In the genomic region with DNA sequence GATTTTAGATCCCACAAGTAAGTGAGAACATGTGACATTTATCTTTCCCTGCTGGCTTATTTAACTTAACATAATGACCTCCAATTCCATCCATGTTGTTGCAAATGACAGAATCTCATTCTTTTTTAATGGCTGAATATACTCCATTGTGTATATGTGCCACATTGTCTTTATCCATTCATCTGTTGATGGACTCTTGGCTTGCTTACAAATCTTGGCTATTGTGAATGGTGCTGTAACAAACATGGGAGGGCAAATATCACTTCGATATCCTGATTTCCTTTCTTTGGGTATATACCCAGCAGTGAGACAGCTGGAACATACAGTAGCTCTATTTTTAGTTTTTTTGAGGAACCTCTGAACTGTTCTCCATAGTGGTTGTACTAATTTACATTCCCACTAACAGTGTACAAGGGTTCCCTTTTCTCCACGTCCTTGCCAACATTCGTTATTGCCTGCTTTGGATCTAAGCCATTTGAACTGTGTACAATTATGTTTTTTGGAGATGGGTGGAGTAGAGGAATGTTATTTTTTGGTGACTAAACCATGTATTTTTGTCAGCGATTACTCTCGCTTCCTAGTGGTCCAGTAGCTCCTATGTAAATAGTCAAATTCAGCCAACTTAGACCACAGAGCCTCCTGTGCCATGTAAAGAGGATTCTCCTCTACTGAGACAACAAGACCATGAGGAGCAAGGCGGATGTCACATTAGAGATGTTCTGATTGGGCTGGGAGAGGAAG, we compare ENCODE assay signal across 16 cellular contexts.
DNase-seq lines count a peak whose midpoint lies in the region; ATAC-seq and TF ChIP-seq lines count a peak whose summit lies in the region.
"Had no signal": no experiment of that assay in that cellular context is flagged by ENCODE, and none has a peak within 500 bp of the region (broad histone marks: within the 10 kb centered on the region; RNA-seq: fewer than 3 reads in every experiment).

No MANE protein-coding gene starts in this region.

- peak overlapping the region; percentile 50 for H3K27ac ChIP-seq in PC-3 (ENCODE audit: low read length)

- H3K27me3 ChIP-seq in PC-3 (ENCODE audit: low read length): no peaks in the 10 kb centered on the region

- H3K4me2 ChIP-seq in PC-3 (ENCODE audit: low read length): peak overlapping the region; percentile 43

- intact Hi-C loops in PC-3 (cut with micrococcal nuclease): loop anchor here (10.0 kb wide), 1 partner anchor 60 kb away; the partner anchor contains the start of gene TNFSF15

- H3K4me3 Mint-ChIP-seq in mesothelial cell of epicardium: no peak overlapping the region
- H3K4me3 Mint-ChIP-seq: activated B cell treated with CpG ODN at 0.5 μM for 24 hours, natural killer cell had no signal

- H3K4me3 ChIP-seq in AG10803 (ENCODE audit: low read length) (no peak overlapping the region), PC-3 (ENCODE audit: low read length) (no peak overlapping the region), fibroblast of the aortic adventitia (ENCODE audit: low read depth, low read length) (no peak overlapping the region)

- ATAC-seq in PC-3 (peak; percentile 83), GM18858 (IDR thresholded peaks at IDR 0.05; ENCODE audit: unreplicated experiment) (no peak)
- ATAC-seq: natural killer cell, SK-N-SH treated with all-trans-retinoic acid at 6 μM for 48 hours had no signal

- no peaks in the 10 kb centered on the region for H4K20me1 ChIP-seq in PC-3 (ENCODE audit: low read length)

- peaks cover 7% of the 10 kb centered on the region for H3K4me1 Mint-ChIP-seq in mesothelial cell of epicardium
- H3K4me1 Mint-ChIP-seq: activated B cell treated with CpG ODN at 0.5 μM for 24 hours, natural killer cell had no signal

- no peaks in the 10 kb centered on the region for H3F3A ChIP-seq in PC-3 (ENCODE audit: low read length, unreplicated experiment)

- no peaks in the 10 kb centered on the region for H3K36me3 Mint-ChIP-seq in mesothelial cell of epicardium
- H3K36me3 Mint-ChIP-seq: natural killer cell had no signal

- no peaks in the 10 kb centered on the region for H3K9me2 ChIP-seq in PC-3 (replicated peaks; ENCODE audit: low read length)

- peaks cover 25% of the 10 kb centered on the region for H3K4me1 ChIP-seq in PC-3 (ENCODE audit: insufficient read depth, low read length)

- H3K27ac Mint-ChIP-seq in mesothelial cell of epicardium: no peak overlapping the region
- H3K27ac Mint-ChIP-seq: activated B cell treated with CpG ODN at 0.5 μM for 24 hours, CD14-positive monocyte, natural killer cell had no signal

- H2AFZ ChIP-seq in PC-3 (ENCODE audit: low read length): no peak overlapping the region

- no peak overlapping the region for H3K9ac ChIP-seq in PC-3 (ENCODE audit: low read length)

- no peaks in the 10 kb centered on the region for H3K27me3 Mint-ChIP-seq in mesothelial cell of epicardium (ENCODE audit: low read depth)

- TF ChIP-seq CTCF in AG10803 (conservative IDR thresholded peaks at IDR 0.05; ENCODE audit: low read length) (no peak), PC-3 (conservative IDR thresholded peaks at IDR 0.05; ENCODE audit: low read depth, low read length) (no peak), fibroblast of the aortic adventitia (IDR thresholded peaks at IDR 0.05; ENCODE audit: insufficient read depth, low read length) (no peak), mesothelial cell of epicardium (IDR thresholded peaks at IDR 0.05; ENCODE audit: unreplicated experiment) (no peak)

- CTCF ChIA-PET in PC-3 (lab: Charles Lee): no interaction called here

- H3K9me3 ChIP-seq in PC-3 (ENCODE audit: low read length): no peaks in the 10 kb centered on the region

- no peaks in the 10 kb centered on the region for H3K36me3 ChIP-seq in PC-3 (ENCODE audit: low read depth, low read length)

- DNase-seq in AG10803 (ENCODE audit: low read depth): peak; percentile 82
- DNase-seq in EH (ENCODE audit: low read depth): peak; percentile 67
- peak; percentile 83 for DNase-seq in PC-3
- DNase-seq in fibroblast of the aortic adventitia (ENCODE audit: low read depth): peak; percentile 73
- no peak for DNase-seq in D341Med (ENCODE audit: low spot score)
- no peak for DNase-seq in NCI-H2107 treated with DMSO at 0.1 percent for 48 hours (lab: John Stamatoyannopoulos, UW; ENCODE audit: unreplicated experiment)
- DNase-seq in mesothelial cell of epicardium (ENCODE audit: low spot score in 2 of 2, unreplicated experiment in 2 of 2): no peak
- DNase-seq: activated B cell treated with CpG ODN at 0.5 μM for 24 hours; activated T-cell treated with anti-CD3 and anti-CD28 coated beads, Interleukin-2, amount 50 U/mL, for 1 hour; effector CD8-positive, alpha-beta T cell; natural killer cell; NCI-H1048; NK-92 treated with Interleukin-12 subunit alpha and Interleukin-12 subunit beta, amount 100 ng/mL, for 24 hours had no signal

- no peaks in the 10 kb centered on the region for H3K9me3 Mint-ChIP-seq in mesothelial cell of epicardium
- H3K9me3 Mint-ChIP-seq: activated B cell treated with CpG ODN at 0.5 μM for 24 hours, CD14-positive monocyte, natural killer cell had no signal

- no peaks in the 10 kb centered on the region for H3K79me2 ChIP-seq in PC-3 (ENCODE audit: low read length)

- POLR2A ChIA-PET in PC-3 (lab: Charles Lee; ENCODE audit: unreplicated experiment): no interaction called here

- TSS peak; percentile 57 for BruUV-seq in PC-3 (replicated peaks; lab: Mats Ljungman, UMichigan)

Comparison
In these comparisons a context has a peak if more than half of its experiments do, and no peak if none do; other contexts are left out.
1. DNase-seq: peak in AG10803 (single experiment), EH (single experiment), PC-3 (single experiment) and fibroblast of the aortic adventitia (single experiment); none in D341Med (single experiment), NCI-H2107 treated with DMSO at 0.1 percent for 48 hours (single experiment) and mesothelial cell of epicardium (0 of 2).